8 cellular contexts compared by ENCODE assay signal in the genomic region with DNA sequence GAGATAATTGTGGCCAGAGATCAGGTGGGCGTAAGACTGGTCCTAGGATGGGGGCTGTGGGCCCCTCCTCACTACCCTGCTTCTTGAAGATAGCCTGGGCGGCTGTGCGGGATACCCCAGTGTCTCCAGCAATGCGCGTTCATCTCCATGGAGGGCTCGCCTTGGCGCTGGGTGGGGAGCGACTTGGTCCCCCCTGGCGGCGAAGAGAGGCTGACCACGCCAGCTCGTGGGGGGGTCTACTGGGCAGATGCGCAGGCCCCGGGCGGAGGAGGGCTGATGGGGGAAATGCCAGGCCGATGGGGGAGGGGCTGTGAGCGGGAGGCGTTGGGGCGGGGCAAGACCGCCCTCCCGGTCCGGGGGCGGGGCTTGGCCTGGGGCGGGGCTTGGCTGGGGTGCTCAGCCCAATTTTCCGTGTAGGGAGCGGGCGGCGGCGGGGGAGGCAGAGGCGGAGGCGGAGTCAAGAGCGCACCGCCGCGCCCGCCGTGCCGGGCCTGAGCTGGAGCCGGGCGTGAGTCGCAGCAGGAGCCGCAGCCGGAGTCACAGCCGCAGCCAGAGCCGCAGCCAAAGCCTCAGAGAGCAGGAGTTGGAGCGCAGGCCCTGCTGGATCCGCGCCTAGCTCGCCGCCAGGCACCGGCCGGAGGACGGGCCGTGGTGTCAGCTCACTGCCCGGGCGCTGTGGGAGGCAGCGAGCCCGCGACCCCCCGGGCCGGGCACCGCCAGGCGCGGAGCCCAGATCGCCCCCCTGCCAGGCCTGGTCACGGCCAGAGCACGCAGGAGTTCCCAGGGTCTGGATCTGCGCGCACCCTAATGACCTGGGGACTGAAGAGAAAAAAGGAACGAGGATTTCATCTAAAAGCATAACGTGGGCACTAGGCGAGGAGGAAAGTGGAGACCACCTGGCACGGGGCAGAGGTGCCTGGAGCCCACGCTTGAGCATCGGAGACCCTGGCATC. TPM values are rescaled to one million over a fixed set of nuclear protein-coding genes. Genes with fewer than 3 reads are reported as not detected.
DNase-seq lines count a peak whose midpoint lies in the region; ATAC-seq and TF ChIP-seq lines count a peak whose summit lies in the region.

A gene with protein sequence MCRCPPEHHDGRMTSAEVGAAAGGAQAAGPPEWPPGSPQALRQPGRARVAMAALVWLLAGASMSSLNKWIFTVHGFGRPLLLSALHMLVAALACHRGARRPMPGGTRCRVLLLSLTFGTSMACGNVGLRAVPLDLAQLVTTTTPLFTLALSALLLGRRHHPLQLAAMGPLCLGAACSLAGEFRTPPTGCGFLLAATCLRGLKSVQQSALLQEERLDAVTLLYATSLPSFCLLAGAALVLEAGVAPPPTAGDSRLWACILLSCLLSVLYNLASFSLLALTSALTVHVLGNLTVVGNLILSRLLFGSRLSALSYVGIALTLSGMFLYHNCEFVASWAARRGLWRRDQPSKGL (plus strand): TSS at position 509 of the 953 bp plus-strand sequence. CDS start 670 bp downstream, outside the sequence.

- peak; percentile 46 for DNase-seq in AG09309 (ENCODE audit: low read depth)
- peak; percentile 79 for DNase-seq in NCI-H446 treated with DMSO at 0.1 percent for 48 hours (lab: John Stamatoyannopoulos, UW)
- peak; percentile 98 for DNase-seq in activated CD4-positive, alpha-beta T cell treated with anti-CD3 and anti-CD28 coated beads for 36 hours
- DNase-seq in choroid plexus epithelial cell (ENCODE audit: low read depth): peak; percentile 93
- DNase-seq in left colon: peak; percentile 94 to 99
- peak; percentile 99 for DNase-seq in stimulated activated CD4-positive, alpha-beta T cell treated with anti-CD3 and anti-CD28 coated beads, Interleukin-1b, Interleukin-23, amount 100 ng/mL, for 4 hours (ENCODE audit: low read depth in 2 of 2)

- peak; percentile 56 for ATAC-seq in HG03175 (IDR thresholded peaks at IDR 0.05; ENCODE audit: unreplicated experiment)
- ATAC-seq in activated CD4-positive, alpha-beta T cell treated with anti-CD3 and anti-CD28 coated beads for 36 hours: peak; percentile 86
- peak; percentile 86 for ATAC-seq in left colon

- H3K27ac Mint-ChIP-seq in activated CD4-positive, alpha-beta T cell treated with anti-CD3 and anti-CD28 coated beads for 36 hours: peak within 1 kb of the TSS; percentile 84

- peaks cover 22% of the 10 kb centered on the region for H3K4me1 Mint-ChIP-seq in activated CD4-positive, alpha-beta T cell treated with anti-CD3 and anti-CD28 coated beads for 36 hours

- peak; percentile 70 for TF ChIP-seq POLR2A in GM18951 (IDR thresholded peaks at IDR 0.05; ENCODE audit: extremely low read depth, insufficient read depth, insufficient read length)

- TF ChIP-seq CTCF in AG09309 (IDR thresholded peaks at IDR 0.05; ENCODE audit: control insufficient read depth, insufficient read depth, low read depth, low read length, missing control alignments): peak; percentile 54
- no peak for TF ChIP-seq CTCF in choroid plexus epithelial cell (conservative IDR thresholded peaks at IDR 0.05; ENCODE audit: low read depth, low read length)

- H3K9me3 Mint-ChIP-seq in activated CD4-positive, alpha-beta T cell treated with anti-CD3 and anti-CD28 coated beads for 36 hours (ENCODE audit: low read depth): peaks cover 4% of the 10 kb centered on the region

- CTCF ChIA-PET in activated CD4-positive, alpha-beta T cell treated with anti-CD3 and anti-CD28 coated beads for 36 hours (lab: Charles Lee): interaction anchor here (0.5 to 7.0 kb wide), 26 partner anchors 8 to 524 kb away, joined by 3 to 97 read pairs (median 5); a partner anchor contains a TSS

- H3K4me3 Mint-ChIP-seq in activated CD4-positive, alpha-beta T cell treated with anti-CD3 and anti-CD28 coated beads for 36 hours: peak within 1 kb of the TSS; percentile 75

- POLR2A ChIA-PET in activated CD4-positive, alpha-beta T cell treated with anti-CD3 and anti-CD28 coated beads for 36 hours (lab: Charles Lee): interaction anchor here (0.6 to 1.5 kb wide), 5 partner anchors 9 to 447 kb away, joined by 3 to 9 read pairs (median 3); no protein-coding TSS in a partner anchor

- peak within 1 kb of the TSS; percentile 47 for H3K4me3 ChIP-seq in AG09309 (ENCODE audit: control insufficient read depth, low read depth, low read length)
- H3K4me3 ChIP-seq in choroid plexus epithelial cell (ENCODE audit: low read depth, low read length): peak within 1 kb of the TSS; percentile 58

- no peaks in the 10 kb centered on the region for H3K27me3 Mint-ChIP-seq in activated CD4-positive, alpha-beta T cell treated with anti-CD3 and anti-CD28 coated beads for 36 hours

- in situ Hi-C loops in GM18951 (cut with MboI; ENCODE audit: low sequenced_read_pairs, unreplicated experiment): loop anchor here (10.0 kb wide), 1 partner anchor 119 kb away; no protein-coding TSS in a partner anchor

- H3K36me3 Mint-ChIP-seq in activated CD4-positive, alpha-beta T cell treated with anti-CD3 and anti-CD28 coated beads for 36 hours (ENCODE audit: low read depth): peaks cover 7% of the 10 kb centered on the region

- intact Hi-C loops in activated CD4-positive, alpha-beta T cell treated with anti-CD3 and anti-CD28 coated beads for 36 hours (cut with DNase I, micrococcal nuclease): loop anchor here (1.0 to 5.0 kb wide), 10 partner anchors 9 to 652 kb away; a partner anchor contains a TSS
- intact Hi-C loops in left colon (cut with DNase I, micrococcal nuclease): loop anchor here in 1 of 2 donors (10.0 kb wide), 1 partner anchor 279 kb away; no protein-coding TSS in a partner anchor

RNA-seq across cellular contexts. Expression of the gene that starts here (rescaled TPM):
- total RNA-seq in activated CD4-positive, alpha-beta T cell treated with anti-CD3 and anti-CD28 coated beads for 36 hours: 1 to 10 TPM; 3.6 to 4.3 TPM
- total RNA-seq in left colon: 1 to 10 TPM; 8.3 to 9.9 TPM

Comparison
In these comparisons a context has a peak if more than half of its experiments do, and no peak if none do; other contexts are left out.
1. Peak in every context shown above with its lines: DNase-seq, ATAC-seq and H3K4me3 ChIP-seq.
2. DNase-seq: peak in every context shown above with its lines; median percentile 99 in stimulated activated CD4-positive, alpha-beta T cell treated with anti-CD3 and anti-CD28 coated beads, Interleukin-1b, Interleukin-23, amount 100 ng/mL, for 4 hours; 98 in activated CD4-positive, alpha-beta T cell treated with anti-CD3 and anti-CD28 coated beads for 36 hours; 96 in left colon; 93 in choroid plexus epithelial cell; 79 in NCI-H446 treated with DMSO at 0.1 percent for 48 hours; 46 in AG09309.